ENCODE assay signal across 24 cellular contexts in the genomic region with DNA sequence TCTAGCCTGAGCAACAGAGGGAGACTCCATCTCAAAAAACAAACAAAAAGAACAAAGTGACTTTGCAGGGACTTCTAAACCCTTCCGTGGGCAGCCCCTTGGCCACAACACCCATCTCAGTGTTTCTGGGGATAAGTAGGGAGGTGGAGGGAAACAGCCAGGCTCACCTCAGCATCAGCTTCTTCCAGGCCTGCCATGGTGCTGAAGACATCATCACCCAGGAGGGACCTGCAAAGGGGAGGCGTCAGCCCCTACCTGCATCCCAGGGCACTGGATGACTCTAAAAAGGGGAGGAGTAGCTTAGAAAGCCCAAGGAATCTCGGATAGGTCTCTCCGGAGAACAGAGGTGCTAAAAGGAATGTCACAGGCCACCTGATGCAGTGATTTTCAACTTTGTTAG. TPM values are rescaled to one million over a fixed set of nuclear protein-coding genes. Genes with fewer than 3 reads are reported as not detected.
DNase-seq lines count a peak whose midpoint lies in the region; ATAC-seq, FAIRE-seq and TF ChIP-seq lines count a peak whose summit lies in the region.
"Had no signal": no experiment of that assay in that cellular context is flagged by ENCODE, and none has a peak within 500 bp of the region (broad histone marks: within the 10 kb centered on the region; RNA-seq: fewer than 3 reads in every experiment).

No MANE protein-coding gene starts in this region.

- no CpG with 5 or more reads among the region's 4 CpGs for WGBS in trophoblast cell (ENCODE audit: extremely low coverage, insufficient coverage, insufficient read length)

- H3K9ac ChIP-seq in kidney (ENCODE audit: low read length in 2 of 2): no peak overlapping the region
- H3K9ac ChIP-seq in trophoblast cell (ENCODE audit: low read length): no peak overlapping the region
- H3K9ac ChIP-seq: BLaER1 treated with 17β-estradiol and CSF1 and Interleukin-3, amounts not matched to agents 10 nM and 100 nM; GM23248 had no signal

- no peak for FAIRE-seq in kidney (lab: Jason Lieb, UNC)
- FAIRE-seq: A549, G401.6, GM12892, GM19239 had no signal

- H4K12ac ChIP-seq in trophoblast cell (ENCODE audit: low read depth, low read length): no peak overlapping the region

- H2BK12ac ChIP-seq in trophoblast cell (ENCODE audit: low read length): no peak overlapping the region

- no peak overlapping the region for H3K14ac ChIP-seq in trophoblast cell (ENCODE audit: low read length)

- no peak overlapping the region for H2BK120ac ChIP-seq in trophoblast cell (ENCODE audit: insufficient read depth, low read length, poor library complexity)

- in situ Hi-C loops in G401 (cut with HindIII; ENCODE audit: low sequenced_read_pairs): no loop called here

- H3K9me3 ChIP-seq in kidney (ENCODE audit: control insufficient read depth in 1 of 2, low read length in 2 of 2) (no peaks in the 10 kb centered on the region), trophoblast cell (ENCODE audit: insufficient read depth, low read depth, low read length) (no peaks in the 10 kb centered on the region), MG63 (no peaks in the 10 kb centered on the region)
- H3K9me3 ChIP-seq: A549; BE2C; BLaER1 treated with 17β-estradiol and CSF1 and Interleukin-3, amounts not matched to agents 10 nM and 100 nM had no signal

- H3K27ac Mint-ChIP-seq in natural killer cell treated with Interleukin-12 subunit alpha and Interleukin-12 subunit beta and Interleukin-15 and Interleukin-18, amount 100 ng/mL, for 72 hours: no peak overlapping the region
- no peak overlapping the region for H3K27ac Mint-ChIP-seq in natural killer cell
- H3K27ac Mint-ChIP-seq: CD4-positive, alpha-beta memory T cell had no signal

- H3K23ac ChIP-seq in trophoblast cell (ENCODE audit: low read length): no peak overlapping the region

- H3K9me3 Mint-ChIP-seq in natural killer cell treated with Interleukin-12 subunit alpha and Interleukin-12 subunit beta and Interleukin-15 and Interleukin-18, amount 100 ng/mL, for 72 hours: no peaks in the 10 kb centered on the region
- no peaks in the 10 kb centered on the region for H3K9me3 Mint-ChIP-seq in natural killer cell
- H3K9me3 Mint-ChIP-seq: CD4-positive, alpha-beta memory T cell; H9 had no signal

- ATAC-seq in natural killer cell treated with Interleukin-12 subunit alpha and Interleukin-12 subunit beta and Interleukin-15 and Interleukin-18, amount 100 ng/mL, for 72 hours: no peak
- no peak for ATAC-seq in natural killer cell
- ATAC-seq: A549, HCT116 had no signal

- no peak overlapping the region for H2AFZ ChIP-seq in trophoblast cell (ENCODE audit: insufficient read depth, low read length, poor library complexity)
- H2AFZ ChIP-seq: GM23248 had no signal

- H3K4me3 Mint-ChIP-seq in natural killer cell treated with Interleukin-12 subunit alpha and Interleukin-12 subunit beta and Interleukin-15 and Interleukin-18, amount 100 ng/mL, for 72 hours: no peak overlapping the region
- H3K4me3 Mint-ChIP-seq in natural killer cell: no peak overlapping the region
- H3K4me3 Mint-ChIP-seq: CD4-positive, alpha-beta memory T cell; H9 had no signal

- no peak overlapping the region for H3K4ac ChIP-seq in trophoblast cell (ENCODE audit: low read depth, low read length)

- no peaks in the 10 kb centered on the region for H3K79me1 ChIP-seq in trophoblast cell (ENCODE audit: low read length)

- no peak overlapping the region for H4K8ac ChIP-seq in trophoblast cell (ENCODE audit: low read depth, low read length)

- H3K4me1 Mint-ChIP-seq in natural killer cell treated with Interleukin-12 subunit alpha and Interleukin-12 subunit beta and Interleukin-15 and Interleukin-18, amount 100 ng/mL, for 72 hours (ENCODE audit: low read depth in 2 of 2): no peaks in the 10 kb centered on the region
- no peaks in the 10 kb centered on the region for H3K4me1 Mint-ChIP-seq in natural killer cell
- H3K4me1 Mint-ChIP-seq: H9 had no signal

- peak overlapping the region; percentile 43 for H4K91ac ChIP-seq in trophoblast cell (ENCODE audit: low read depth, low read length)

- H2AK5ac ChIP-seq in trophoblast cell (ENCODE audit: low read length): no peak overlapping the region

- H3K27ac ChIP-seq in kidney (ENCODE audit: low read depth in 2 of 2, low read length in 2 of 2) (no peak overlapping the region), trophoblast cell (ENCODE audit: low read depth, low read length) (no peak overlapping the region)
- H3K27ac ChIP-seq: A549; BLaER1 treated with 17β-estradiol and CSF1 and Interleukin-3, amounts not matched to agents 10 nM and 100 nM; GM23248 had no signal

- no peak overlapping the region for H3K4me2 ChIP-seq in trophoblast cell (ENCODE audit: low read length)
- H3K4me2 ChIP-seq: A549 had no signal

- H3K27me3 Mint-ChIP-seq in natural killer cell treated with Interleukin-12 subunit alpha and Interleukin-12 subunit beta and Interleukin-15 and Interleukin-18, amount 100 ng/mL, for 72 hours: no peaks in the 10 kb centered on the region
- H3K27me3 Mint-ChIP-seq in natural killer cell (ENCODE audit: low read depth in 2 of 2): no peaks in the 10 kb centered on the region
- H3K27me3 Mint-ChIP-seq: CD4-positive, alpha-beta memory T cell had no signal

- no peak overlapping the region for H3K18ac ChIP-seq in trophoblast cell (ENCODE audit: low read length)

- no peak overlapping the region for H3K4me3 ChIP-seq in kidney (ENCODE audit: low read length in 2 of 2)
- no peak overlapping the region for H3K4me3 ChIP-seq in trophoblast cell (ENCODE audit: low read depth, low read length)
- no peak overlapping the region for H3K4me3 ChIP-seq in MG63
- H3K4me3 ChIP-seq: A549; BLaER1 treated with 17β-estradiol and CSF1 and Interleukin-3, amounts not matched to agents 10 nM and 100 nM; GM23248 had no signal

- H3K36me3 Mint-ChIP-seq in natural killer cell treated with Interleukin-12 subunit alpha and Interleukin-12 subunit beta and Interleukin-15 and Interleukin-18, amount 100 ng/mL, for 72 hours: no peaks in the 10 kb centered on the region
- no peaks in the 10 kb centered on the region for H3K36me3 Mint-ChIP-seq in natural killer cell
- H3K36me3 Mint-ChIP-seq: CD4-positive, alpha-beta memory T cell had no signal

- intact Hi-C loops in natural killer cell (cut with micrococcal nuclease) (no loop called here), kidney (cut with DNase I) (no loop called here)

- H2BK5ac ChIP-seq in trophoblast cell (ENCODE audit: low read depth, low read length, poor library complexity): no peak overlapping the region

- H3K27me3 ChIP-seq in trophoblast cell (ENCODE audit: insufficient read depth, low read length): no peaks in the 10 kb centered on the region
- H3K27me3 ChIP-seq in MG63: no peaks in the 10 kb centered on the region
- H3K27me3 ChIP-seq: BE2C; BLaER1 treated with 17β-estradiol and CSF1 and Interleukin-3, amounts not matched to agents 10 nM and 100 nM had no signal

- no peak for TF ChIP-seq CTCF in natural killer cell (IDR thresholded peaks at IDR 0.05)
- no peak for TF ChIP-seq CTCF in kidney (IDR thresholded peaks at IDR 0.05; ENCODE audit: borderline replicate concordance, extremely low read depth, insufficient read depth)

- H3K79me2 ChIP-seq in trophoblast cell (ENCODE audit: control insufficient read depth, insufficient read depth, low read length, poor library complexity): no peaks in the 10 kb centered on the region

- H3K4me1 ChIP-seq in kidney (ENCODE audit: control insufficient read depth in 1 of 2, insufficient read depth in 1 of 2, low read depth in 1 of 2, low read length in 2 of 2) (no peaks in the 10 kb centered on the region), trophoblast cell (ENCODE audit: control insufficient read depth in 1 of 2, insufficient read depth in 2 of 2, low read length in 2 of 2) (peaks cover 0 to 5% of the 10 kb centered on the region in 2 experiments)
- H3K4me1 ChIP-seq: A549, BE2C had no signal

- H3K36me3 ChIP-seq in kidney (ENCODE audit: control insufficient read depth in 1 of 2, insufficient read depth in 2 of 2, low read length in 2 of 2) (peaks cover 3 to 5% of the 10 kb centered on the region in 2 donors), trophoblast cell (ENCODE audit: control insufficient read depth in 1 of 2, insufficient read depth in 2 of 2, low read length in 2 of 2) (peaks cover 0 to under 1% of the 10 kb centered on the region in 2 experiments), MG63 (peaks cover 12% of the 10 kb centered on the region)
- H3K36me3 ChIP-seq: BE2C had no signal

- DNase-seq in natural killer cell treated with Interleukin-12 subunit alpha and Interleukin-12 subunit beta and Interleukin-15 and Interleukin-18, amount 100 ng/mL, for 72 hours (ENCODE audit: low spot score): peak; percentile 40
- DNase-seq in natural killer cell (no peak), kidney (peak; percentile 18), trophoblast cell (no peak), MG63 (no peak), C1 segment of cervical spinal cord (lab: John Stamatoyannopoulos, UW) (no peak), G401 (ENCODE audit: low spot score) (no peak)
- DNase-seq: 8988T; ACHN; AML-193; BE2C; Calu3; CD4-positive, alpha-beta memory T cell; COR-L47; DMS53; DMS79 treated with DMSO at 0.1 percent for 48 hours; GM23248; H9 had no signal

RNA-seq across cellular contexts. Expression of a gene that starts 9.8 kb away (rescaled TPM):
- 10 to 100 TPM; 10.2 to 34.4 TPM for total RNA-seq in natural killer cell treated with Interleukin-12 subunit alpha and Interleukin-12 subunit beta and Interleukin-15 and Interleukin-18, amount 100 ng/mL, for 72 hours
- total RNA-seq in natural killer cell (10 to 100 TPM; 24.9 to 34.0 (median 33.0) TPM), kidney (11.5 TPM)
- polyA plus RNA-seq in kidney (ENCODE audit: insufficient read depth, low read depth, low replicate concordance): 5.7 TPM
- 3.2 and 3.6 TPM in 2 replicates for polyA plus RNA-seq in trophoblast cell (2013)
- 13.4 and 15.2 TPM in 2 replicates for total RNA-seq in MG63 (2014; rRNA removed; shearing (Covaris generic); ENCODE audit: low replicate concordance)
- total RNA-seq in G401 (2014; rRNA removed; shearing (Covaris generic)): 10.4 and 21.6 TPM in 2 replicates

RNA-seq across cellular contexts. Expression of a gene that starts 26.4 kb away (rescaled TPM):
- total RNA-seq in natural killer cell treated with Interleukin-12 subunit alpha and Interleukin-12 subunit beta and Interleukin-15 and Interleukin-18, amount 100 ng/mL, for 72 hours: 100 to 1,000 TPM; 117 to 174 TPM
- total RNA-seq in natural killer cell (100 to 1,000 TPM in 1 of 3 donors, 10 to 100 TPM in 2; 68.6 to 110 (median 96.7) TPM), kidney (89.8 TPM)
- polyA plus RNA-seq in kidney (ENCODE audit: insufficient read depth, low read depth, low replicate concordance): 114 TPM
- polyA plus RNA-seq in trophoblast cell (2013): 45.9 and 48.7 TPM in 2 replicates
- total RNA-seq in MG63 (2014; rRNA removed; shearing (Covaris generic); ENCODE audit: low replicate concordance): 75.8 and 100 TPM in 2 replicates
- total RNA-seq in G401 (2014; rRNA removed; shearing (Covaris generic)): 102 and 134 TPM in 2 replicates

RNA-seq across cellular contexts. Expression of a gene that starts 34.3 kb away (rescaled TPM):
- total RNA-seq in natural killer cell treated with Interleukin-12 subunit alpha and Interleukin-12 subunit beta and Interleukin-15 and Interleukin-18, amount 100 ng/mL, for 72 hours: 10 to 100 TPM; 17.2 to 42.1 TPM
- total RNA-seq in natural killer cell: 10 to 100 TPM; 19.2 to 26.9 (median 22.5) TPM
- 23.6 TPM for total RNA-seq in kidney
- 11.5 TPM for polyA plus RNA-seq in kidney (ENCODE audit: insufficient read depth, low read depth, low replicate concordance)
- polyA plus RNA-seq in trophoblast cell (2013): 7.5 and 7.7 TPM in 2 replicates
- 27.6 and 49.4 TPM in 2 replicates for total RNA-seq in MG63 (2014; rRNA removed; shearing (Covaris generic); ENCODE audit: low replicate concordance)
- 37.5 and 41.7 TPM in 2 replicates for total RNA-seq in G401 (2014; rRNA removed; shearing (Covaris generic))

RNA-seq across cellular contexts. Expression of a gene that starts 47.9 kb away (rescaled TPM):
- total RNA-seq in natural killer cell treated with Interleukin-12 subunit alpha and Interleukin-12 subunit beta and Interleukin-15 and Interleukin-18, amount 100 ng/mL, for 72 hours: 10 to 100 TPM; 36.8 to 44.6 TPM
- total RNA-seq in natural killer cell: 10 to 100 TPM; 22.8 to 48.2 (median 28.2) TPM
- total RNA-seq in kidney: 60.6 TPM
- polyA plus RNA-seq in kidney (ENCODE audit: insufficient read depth, low read depth, low replicate concordance): 24.7 TPM
- 31.9 and 34.4 TPM in 2 replicates for polyA plus RNA-seq in trophoblast cell (2013)
- 24.5 and 26.9 TPM in 2 replicates for total RNA-seq in MG63 (2014; rRNA removed; shearing (Covaris generic); ENCODE audit: low replicate concordance)
- 27.7 and 32.2 TPM in 2 replicates for total RNA-seq in G401 (2014; rRNA removed; shearing (Covaris generic))

RNA-seq across cellular contexts. Expression of a gene that starts 48.0 kb away (rescaled TPM):
- 10 to 100 TPM; 16.5 to 19.1 TPM for total RNA-seq in natural killer cell treated with Interleukin-12 subunit alpha and Interleukin-12 subunit beta and Interleukin-15 and Interleukin-18, amount 100 ng/mL, for 72 hours
- total RNA-seq in natural killer cell: 10 to 100 TPM; 23.0 to 30.7 (median 24.3) TPM
- total RNA-seq in kidney: 21.3 TPM
- polyA plus RNA-seq in kidney (ENCODE audit: insufficient read depth, low read depth, low replicate concordance): 40.8 TPM
- 23.8 and 25.0 TPM in 2 replicates for polyA plus RNA-seq in trophoblast cell (2013)
- 23.2 and 23.9 TPM in 2 replicates for total RNA-seq in MG63 (2014; rRNA removed; shearing (Covaris generic); ENCODE audit: low replicate concordance)
- total RNA-seq in G401 (2014; rRNA removed; shearing (Covaris generic)): 31.4 and 39.4 TPM in 2 replicates

Comparison
In these comparisons a context has a peak if more than half of its experiments do, and no peak if none do; other contexts are left out.
1. DNase-seq: peak in natural killer cell treated with Interleukin-12 subunit alpha and Interleukin-12 subunit beta and Interleukin-15 and Interleukin-18, amount 100 ng/mL, for 72 hours (single experiment) and kidney (single experiment); none in natural killer cell (single experiment), trophoblast cell (0 of 2), MG63 (single experiment), C1 segment of cervical spinal cord (0 of 14) and G401 (single experiment).